ENCODE assay signal across 12 cellular contexts in genomic region chr5:132413567-132413966, GRCh38. TPM values are rescaled to one million over a fixed set of nuclear protein-coding genes. Genes with fewer than 3 reads are reported as not detected.
DNase-seq lines count a peak whose midpoint lies in the region; ATAC-seq and TF ChIP-seq lines count a peak whose summit lies in the region.
"Had no signal": no experiment of that assay in that cellular context is flagged by ENCODE, and none has a peak within 500 bp of the region (broad histone marks: within the 10 kb centered on the region; RNA-seq: fewer than 3 reads in every experiment).

No MANE protein-coding gene starts in this region.

- no peak for TF ChIP-seq CTCF in Panc1 (IDR thresholded peaks at IDR 0.05)
- no peak for TF ChIP-seq CTCF in esophagus muscularis mucosa (IDR thresholded peaks at IDR 0.05)

- H3K27me3 ChIP-seq in Panc1 (ENCODE audit: control insufficient read depth, insufficient read depth, low read length), result no peaks in the 10 kb centered on the region
- H3K27me3 ChIP-seq in esophagus muscularis mucosa, result no peaks in the 10 kb centered on the region

- BruUV-seq in Panc1 (replicated peaks; lab: Mats Ljungman, UMichigan), result no TSS peak

- no peak for ATAC-seq in Panc1
- no peak for ATAC-seq in stimulated activated effector memory CD8-positive, alpha-beta T cell treated with anti-CD3 and anti-CD28 coated beads, Interleukin-12 subunit alpha, Interleukin-12 subunit beta, amount 100 ng/mL, for 72 hours

- in situ Hi-C loops in Panc1 (cut with HindIII; ENCODE audit: low pct_unique_long_range_greater_than_20kb, low sequenced_read_pairs) (no loop called here), G401 (cut with HindIII; ENCODE audit: low sequenced_read_pairs) (no loop called here)

- no peak for DNase-seq in T-helper 2 cell treated with Interferon-gamma antibody and Interleukin-4, amounts not matched to agents 5 μg/mL and 100 μg/mL, for 36 hours (ENCODE audit: low spot score)
- DNase-seq in T-helper 2 cell (no peak), Panc1 (ENCODE audit: low read depth, low spot score) (no peak), esophagus muscularis mucosa (ENCODE audit: extremely low spot score) (no peak), NCI-H2107 (lab: John Stamatoyannopoulos, UW) (no peak), ecto neural progenitor cell (ENCODE audit: low spot score) (no peak), G401 (ENCODE audit: low spot score) (no peak)
- no peak for DNase-seq in stimulated activated effector memory CD8-positive, alpha-beta T cell treated with anti-CD3 and anti-CD28 coated beads, Interleukin-12 subunit alpha, Interleukin-12 subunit beta, amount 100 ng/mL, for 72 hours (ENCODE audit: low spot score in 2 of 2)
- DNase-seq: 8988T; NCI-H146; nucleus accumbens; stimulated activated CD4-positive, alpha-beta T cell treated with anti-CD3 and anti-CD28 coated beads, Interleukin-4, amount 100 ng/mL, for 24 hours had no signal

- intact Hi-C loops in Panc1 (cut with micrococcal nuclease; ENCODE audit: unreplicated experiment) (no loop called here), esophagus muscularis mucosa (cut with DNase I) (loop anchor here (5.0 kb wide), 1 partner anchor 84 kb away; no protein-coding TSS in a partner anchor)

- peaks cover 63% of the 10 kb centered on the region for H3K36me3 Mint-ChIP-seq in T-helper 2 cell treated with Interferon-gamma antibody and Interleukin-4, amounts not matched to agents 5 μg/mL and 100 μg/mL, for 36 hours (ENCODE audit: low read depth)
- H3K36me3 Mint-ChIP-seq in stimulated activated effector memory CD8-positive, alpha-beta T cell treated with anti-CD3 and anti-CD28 coated beads, Interleukin-12 subunit alpha, Interleukin-12 subunit beta, amount 100 ng/mL, for 72 hours, result peaks cover 25% of the 10 kb centered on the region

- no peaks in the 10 kb centered on the region for H3K9me3 Mint-ChIP-seq in T-helper 2 cell treated with Interferon-gamma antibody and Interleukin-4, amounts not matched to agents 5 μg/mL and 100 μg/mL, for 36 hours
- no peaks in the 10 kb centered on the region for H3K9me3 Mint-ChIP-seq in stimulated activated effector memory CD8-positive, alpha-beta T cell treated with anti-CD3 and anti-CD28 coated beads, Interleukin-12 subunit alpha, Interleukin-12 subunit beta, amount 100 ng/mL, for 72 hours

- H3K27ac ChIP-seq in Panc1 (ENCODE audit: low read length) (peak overlapping the region; percentile 96), esophagus muscularis mucosa (replicated peaks in 1 of 4) (peak overlapping the region; percentile 96 to 99 (median 98))

- CTCF ChIA-PET in Panc1 (lab: Charles Lee), result no interaction called here

- POLR2A ChIA-PET in Panc1 (lab: Charles Lee), result interaction anchor here (1.5 kb wide), 1 partner anchor 77 kb away, joined by 6 read pairs; the partner anchor contains the start of gene IRF1

- H3K27ac Mint-ChIP-seq in T-helper 2 cell treated with Interferon-gamma antibody and Interleukin-4, amounts not matched to agents 5 μg/mL and 100 μg/mL, for 36 hours, result peak overlapping the region; percentile 98
- peak overlapping the region; percentile 99 for H3K27ac Mint-ChIP-seq in stimulated activated effector memory CD8-positive, alpha-beta T cell treated with anti-CD3 and anti-CD28 coated beads, Interleukin-12 subunit alpha, Interleukin-12 subunit beta, amount 100 ng/mL, for 72 hours

- H3K4me3 Mint-ChIP-seq in T-helper 2 cell treated with Interferon-gamma antibody and Interleukin-4, amounts not matched to agents 5 μg/mL and 100 μg/mL, for 36 hours, result peak overlapping the region; percentile 97
- peak overlapping the region; percentile 96 for H3K4me3 Mint-ChIP-seq in stimulated activated effector memory CD8-positive, alpha-beta T cell treated with anti-CD3 and anti-CD28 coated beads, Interleukin-12 subunit alpha, Interleukin-12 subunit beta, amount 100 ng/mL, for 72 hours

- H3K9me3 ChIP-seq in Panc1 (ENCODE audit: control insufficient read depth, insufficient read depth, low read depth, low read length) (peaks cover 5% of the 10 kb centered on the region; the same call in 1 of the 2 replicates), esophagus muscularis mucosa (no peaks in the 10 kb centered on the region)

- no peak for TF ChIP-seq EP300 in esophagus muscularis mucosa (IDR thresholded peaks at IDR 0.05)

- no peak for TF ChIP-seq POLR2A in esophagus muscularis mucosa (IDR thresholded peaks at IDR 0.05; ENCODE audit: low read depth)

- H3K36me3 ChIP-seq in Panc1 (ENCODE audit: control insufficient read depth, insufficient read depth, low read length), result no peaks in the 10 kb centered on the region
- H3K36me3 ChIP-seq in esophagus muscularis mucosa, result no peaks in the 10 kb centered on the region

- H3K4me1 ChIP-seq in Panc1 (ENCODE audit: control insufficient read depth, insufficient read depth, low read length), result peaks cover 64% of the 10 kb centered on the region
- H3K4me1 ChIP-seq in esophagus muscularis mucosa, result peaks cover 82 to 92% (median 89%) of the 10 kb centered on the region in 4 donors

- peaks cover 45% of the 10 kb centered on the region for H3K4me1 Mint-ChIP-seq in T-helper 2 cell treated with Interferon-gamma antibody and Interleukin-4, amounts not matched to agents 5 μg/mL and 100 μg/mL, for 36 hours (ENCODE audit: low read depth)
- H3K4me1 Mint-ChIP-seq in stimulated activated effector memory CD8-positive, alpha-beta T cell treated with anti-CD3 and anti-CD28 coated beads, Interleukin-12 subunit alpha, Interleukin-12 subunit beta, amount 100 ng/mL, for 72 hours, result peaks cover 65% of the 10 kb centered on the region

- H3K27me3 Mint-ChIP-seq in T-helper 2 cell treated with Interferon-gamma antibody and Interleukin-4, amounts not matched to agents 5 μg/mL and 100 μg/mL, for 36 hours (ENCODE audit: low read depth), result no peaks in the 10 kb centered on the region

- H3K4me3 ChIP-seq in Panc1 (ENCODE audit: low read depth in 2 of 2, low read length in 2 of 2) (no peak overlapping the region), esophagus muscularis mucosa (no peak overlapping the region)

RNA-seq across cellular contexts. Expression of gene SLC22A5, which starts 44.1 kb away (rescaled TPM):
- 9.5 TPM for total RNA-seq in Panc1 (2021; ENCODE audit: unreplicated experiment)
- polyA plus RNA-seq in Panc1 (2012; ENCODE audit: insufficient read length), result 7.2 TPM
- 1 to 10 TPM; 6.2 to 8.8 (median 7.5) TPM for total RNA-seq in esophagus muscularis mucosa
- total RNA-seq in G401 (2014; rRNA removed; shearing (Covaris generic)), result 5.3 and 5.4 TPM in 2 replicates
